8 cellular contexts compared by ENCODE assay signal in genomic region chr6:43951063-43951755, GRCh38.
A peak's percentile ranks its signal among the peaks of the same experiment; 100 is the strongest.
DNase-seq lines count a peak whose midpoint lies in the region; TF ChIP-seq lines count a peak whose summit lies in the region.

No MANE protein-coding gene starts in this region.

- H3K4me3 ChIP-seq in adrenal gland, result no peak overlapping the region

- H3K4me1 ChIP-seq in adrenal gland (replicated peaks in 1 of 2), result peaks cover 10 to 24% of the 10 kb centered on the region in 2 donors

- no peaks in the 10 kb centered on the region for H3K36me3 Mint-ChIP-seq in type B pancreatic cell

- no peaks in the 10 kb centered on the region for H3K9me3 ChIP-seq in adrenal gland (replicated peaks in 1 of 3)

- H3K36me3 ChIP-seq in adrenal gland (replicated peaks in 1 of 2), result no peaks in the 10 kb centered on the region

- intact Hi-C loops in adrenal gland (cut with DNase I), result loop anchor here (5.0 kb wide), 2 partner anchors 184 to 189 kb away; no protein-coding TSS in a partner anchor

- H3K27me3 Mint-ChIP-seq in type B pancreatic cell, result no peaks in the 10 kb centered on the region

- H3K27ac Mint-ChIP-seq in type B pancreatic cell, result no peak overlapping the region

- H3K27ac ChIP-seq in adrenal gland, result peak overlapping the region in 2 of 5 donors; percentile 56 to 87

- 40 to 47% (median 42%) methylated on average over 4 to 5 of the region's 5 CpGs; no CpG with 5 or more reads in 1 of the 4 donors for WGBS in adrenal gland, 4 donors

- DNase-seq in DMS53 treated with DMSO at 0.1 percent for 48 hours (lab: John Stamatoyannopoulos, UW; ENCODE audit: unreplicated experiment) (peak; percentile 30), adrenal gland (peak; percentile 73 to 85 (median 81)), iris pigment epithelial cell (ENCODE audit: low read depth) (peak; percentile 38), type B pancreatic cell (ENCODE audit: extremely low spot score, unreplicated experiment) (peak; percentile 77), dedifferentiated amniotic fluid mesenchymal stem cell (ENCODE audit: extremely low spot score) (no peak)
- no peak for DNase-seq in stimulated activated CD4-positive, alpha-beta T cell treated with anti-CD3 and anti-CD28 coated beads, Interleukin-4, amount 100 ng/mL, for 4 hours
- DNase-seq in NK-92 treated with Interleukin-12 subunit alpha and Interleukin-12 subunit beta, amount 100 ng/mL, for 24 hours (lab: John Stamatoyannopoulos, UW), result no peak

- H3K27me3 ChIP-seq in adrenal gland, result no peaks in the 10 kb centered on the region

- peaks cover 24% of the 10 kb centered on the region for H3K4me1 Mint-ChIP-seq in type B pancreatic cell (ENCODE audit: unreplicated experiment)

- no peak overlapping the region for H3K4me3 Mint-ChIP-seq in type B pancreatic cell

- TF ChIP-seq CTCF in LNCAP (IDR thresholded peaks at IDR 0.05) (peak; percentile 23; the same call in 1 of the 2 replicates), adrenal gland (IDR thresholded peaks at IDR 0.05) (peak; percentile 41 to 78 (median 68)), type B pancreatic cell (conservative IDR thresholded peaks at IDR 0.05) (peak; percentile 71)

- TF ChIP-seq POLR2A in adrenal gland (IDR thresholded peaks at IDR 0.05), result no peak

- H3K9me3 Mint-ChIP-seq in type B pancreatic cell, result peaks cover 9% of the 10 kb centered on the region

Comparison
In these comparisons a context has a peak if more than half of its experiments do, and no peak if none do; other contexts are left out.
1. DNase-seq: peak in DMS53 treated with DMSO at 0.1 percent for 48 hours (single experiment), adrenal gland (7 of 7), iris pigment epithelial cell (single experiment) and type B pancreatic cell (single experiment); none in stimulated activated CD4-positive, alpha-beta T cell treated with anti-CD3 and anti-CD28 coated beads, Interleukin-4, amount 100 ng/mL, for 4 hours (0 of 2), dedifferentiated amniotic fluid mesenchymal stem cell (single experiment) and NK-92 treated with Interleukin-12 subunit alpha and Interleukin-12 subunit beta, amount 100 ng/mL, for 24 hours (single experiment).
2. Peak in every context shown above with its lines, with median percentiles within 50 percentile points of each other: CTCF ChIP-seq.